ENCODE assay signal across 14 cellular contexts in the genomic region with DNA sequence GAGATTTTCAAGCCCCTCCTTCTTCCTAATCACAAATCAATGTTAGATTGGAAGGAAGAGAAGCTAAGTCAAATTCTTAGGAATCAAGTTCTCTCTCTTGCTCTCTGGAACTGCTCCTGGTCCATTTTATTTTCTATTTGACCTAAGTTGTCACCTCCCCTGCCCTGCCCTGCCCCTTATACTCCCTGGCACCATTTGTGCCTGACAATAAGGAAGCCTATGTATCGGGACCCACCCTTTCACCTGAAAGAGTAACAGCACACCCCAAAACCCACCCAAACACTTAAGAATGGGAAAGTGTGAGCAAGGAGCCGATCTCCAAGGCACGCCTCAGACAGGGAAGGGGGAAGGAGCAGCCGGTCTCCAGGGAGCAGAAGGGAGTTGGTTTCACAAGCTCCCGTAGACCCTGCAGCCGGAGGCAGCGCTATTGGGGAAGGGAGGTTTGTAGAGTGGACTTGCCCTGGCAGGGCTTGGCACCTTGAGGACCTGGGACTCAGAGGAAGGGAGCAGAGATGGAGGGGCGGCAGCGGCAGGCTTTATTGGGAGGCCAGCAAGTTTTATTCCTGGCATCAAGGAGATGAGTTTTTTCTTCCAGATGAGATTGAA. TPM values are rescaled to one million over a fixed set of nuclear protein-coding genes. Genes with fewer than 3 reads are reported as not detected.
A peak's percentile ranks its signal among the peaks of the same experiment; 100 is the strongest.
DNase-seq lines count a peak whose midpoint lies in the region; ATAC-seq and TF ChIP-seq lines count a peak whose summit lies in the region.
"Had no signal": no experiment of that assay in that cellular context is flagged by ENCODE, and none has a peak within 500 bp of the region (broad histone marks: within the 10 kb centered on the region; RNA-seq: fewer than 3 reads in every experiment).

No MANE protein-coding gene starts in this region.

- H3K4me1 Mint-ChIP-seq in GM23338 = peaks cover 26% of the 10 kb centered on the region
- H3K4me1 Mint-ChIP-seq in CD4-positive, alpha-beta T cell (ENCODE audit: low read depth) = no peaks in the 10 kb centered on the region
- H3K4me1 Mint-ChIP-seq: activated CD4-positive, alpha-beta T cell treated with anti-CD3 and anti-CD28 coated beads for 36 hours; CD4-positive, CD25-positive, alpha-beta regulatory T cell; central memory CD8-positive, alpha-beta T cell had no signal

- peak overlapping the region in 3 of 5 donors; percentile 21 to 66 (median 40) for H3K9ac ChIP-seq in subcutaneous abdominal adipose tissue (ENCODE audit: low read length in 5 of 5)

- H3K27me3 Mint-ChIP-seq in GM23338 (ENCODE audit: insufficient read depth, low read depth, poor library complexity) = peaks cover 7% of the 10 kb centered on the region
- peaks cover 12% of the 10 kb centered on the region for H3K27me3 Mint-ChIP-seq in CD4-positive, alpha-beta T cell

- no peaks in the 10 kb centered on the region for H3F3A ChIP-seq in GM23338 (replicated peaks; ENCODE audit: low read depth)

- H3K4me1 ChIP-seq in GM23338 (ENCODE audit: insufficient read depth) (peaks cover 20% of the 10 kb centered on the region), lower lobe of right lung (peaks cover 24% of the 10 kb centered on the region), subcutaneous abdominal adipose tissue (ENCODE audit: control insufficient read depth in 5 of 5, insufficient read depth in 5 of 5, low read length in 5 of 5) (peaks cover 3 to 32% (median 28%) of the 10 kb centered on the region in 5 donors)

- peak overlapping the region; percentile 2; the same call in 1 of the 3 replicates for H3K4me3 Mint-ChIP-seq in GM23338
- no peak overlapping the region for H3K4me3 Mint-ChIP-seq in CD4-positive, alpha-beta T cell
- H3K4me3 Mint-ChIP-seq: activated CD4-positive, alpha-beta T cell treated with anti-CD3 and anti-CD28 coated beads for 36 hours; CD4-positive, CD25-positive, alpha-beta regulatory T cell; central memory CD8-positive, alpha-beta T cell had no signal

- no peak overlapping the region for H3K4me2 ChIP-seq in GM23338

- ATAC-seq in GM23338 (peak; percentile 74), lower lobe of right lung (no peak)
- no peak for ATAC-seq in CD4-positive, alpha-beta T cell (ENCODE audit: poor library complexity)
- ATAC-seq: activated CD4-positive, alpha-beta T cell treated with anti-CD3 and anti-CD28 coated beads for 36 hours; SK-N-SH treated with all-trans-retinoic acid at 6 μM for 48 hours had no signal

- no peaks in the 10 kb centered on the region for H4K20me1 ChIP-seq in GM23338 (replicated peaks; ENCODE audit: insufficient read depth)

- H3K79me2 ChIP-seq in GM23338 (replicated peaks; ENCODE audit: insufficient read depth) = no peaks in the 10 kb centered on the region

- DNase-seq in GM23338 (ENCODE audit: low spot score) = peak; percentile 18
- DNase-seq in dorsolateral prefrontal cortex = peak in 1 of 10 donors; percentile 47
- DNase-seq in lower lobe of right lung = no peak
- DNase-seq in CD4-positive, alpha-beta T cell = no peak
- DNase-seq in activated T-cell treated with anti-CD3 and anti-CD28 coated beads for 4 hours = no peak
- no peak for DNase-seq in iPS-NIHi7 (ENCODE audit: extremely low spot score)
- no peak for DNase-seq in germinal center (ENCODE audit: low spot score)
- DNase-seq: activated CD4-positive, alpha-beta T cell treated with anti-CD3 and anti-CD28 coated beads for 36 hours; CD4-positive, CD25-positive, alpha-beta regulatory T cell; NCI-H748 treated with DMSO at 0.1 percent for 48 hours had no signal

- no peaks in the 10 kb centered on the region for H3K36me3 Mint-ChIP-seq in GM23338 (ENCODE audit: low read depth)
- H3K36me3 Mint-ChIP-seq in CD4-positive, alpha-beta T cell (ENCODE audit: low read depth) = no peaks in the 10 kb centered on the region
- H3K36me3 Mint-ChIP-seq: CD4-positive, CD25-positive, alpha-beta regulatory T cell had no signal

- H3K27ac ChIP-seq in GM23338 (ENCODE audit: low read depth) (no peak overlapping the region), dorsolateral prefrontal cortex (peak overlapping the region in 44 of 59 donors; percentile 10 to 98 (median 92)), lower lobe of right lung (peak overlapping the region; percentile 11), subcutaneous abdominal adipose tissue (ENCODE audit: low read depth, low read length) (no peak overlapping the region)
- no peak overlapping the region for H3K27ac ChIP-seq in CD4-positive, alpha-beta T cell (ENCODE audit: low read depth, low read length)

- TF ChIP-seq CTCF in GM23338 (conservative IDR thresholded peaks at IDR 0.05; ENCODE audit: low read depth in 2 of 2) (no peak), dorsolateral prefrontal cortex (IDR thresholded peaks at IDR 0.05 in 54 of 56, conservative IDR thresholded peaks at IDR 0.05 in 2 of 56; ENCODE audit: low read depth in 1 of 56, partially characterized antibody in 56 of 56) (no peak), lower lobe of right lung (IDR thresholded peaks at IDR 0.05) (no peak)
- no peak for TF ChIP-seq CTCF in CD4-positive, alpha-beta T cell (IDR thresholded peaks at IDR 0.05)

- H2AFZ ChIP-seq in GM23338 = peak overlapping the region; percentile 96

- no peaks in the 10 kb centered on the region for H3K9me3 Mint-ChIP-seq in GM23338
- no peaks in the 10 kb centered on the region for H3K9me3 Mint-ChIP-seq in CD4-positive, alpha-beta T cell
- H3K9me3 Mint-ChIP-seq: CD4-positive, CD25-positive, alpha-beta regulatory T cell; central memory CD8-positive, alpha-beta T cell had no signal

- CTCF ChIA-PET in CD4-positive, alpha-beta T cell (lab: Charles Lee) = no interaction called here

- H3K4me3 ChIP-seq in GM23338 (no peak overlapping the region), dorsolateral prefrontal cortex (peak overlapping the region in 52 of 59 donors; percentile 1 to 61 (median 32)), lower lobe of right lung (peak overlapping the region; percentile 28), subcutaneous abdominal adipose tissue (ENCODE audit: low read depth in 1 of 5, low read length in 5 of 5) (peak overlapping the region; percentile 46 to 78 (median 48))

- H3K27me3 ChIP-seq in GM23338 (ENCODE audit: insufficient read depth) (no peaks in the 10 kb centered on the region), dorsolateral prefrontal cortex (no peaks in the 10 kb centered on the region), lower lobe of right lung (ENCODE audit: low read depth) (no peaks in the 10 kb centered on the region), subcutaneous abdominal adipose tissue (ENCODE audit: control insufficient read depth in 5 of 5, insufficient read depth in 4 of 5, low read length in 5 of 5) (no peaks in the 10 kb centered on the region)
- H3K27me3 ChIP-seq in CD4-positive, alpha-beta T cell (ENCODE audit: control insufficient read depth, insufficient read depth, low read length) = no peaks in the 10 kb centered on the region

- POLR2A ChIA-PET in CD4-positive, alpha-beta T cell (lab: Charles Lee) = no interaction called here

- H3K36me3 ChIP-seq in GM23338 (ENCODE audit: insufficient read depth) (no peaks in the 10 kb centered on the region), lower lobe of right lung (no peaks in the 10 kb centered on the region), subcutaneous abdominal adipose tissue (ENCODE audit: control insufficient read depth in 5 of 5, insufficient read depth in 5 of 5, low read length in 5 of 5) (no peaks in the 10 kb centered on the region)

- intact Hi-C loops in dorsolateral prefrontal cortex (cut with DNase I) (loop anchor here in 1 of 2 donors (2.0 kb wide), 1 partner anchor 13 kb away; no protein-coding TSS in a partner anchor), lower lobe of right lung (cut with DNase I) (no loop called here)
- intact Hi-C loops in CD4-positive, alpha-beta T cell (cut with DNase I, micrococcal nuclease) = no loop called here

- peaks cover 4% of the 10 kb centered on the region; the same call in 1 of the 2 replicates for H3K9me2 ChIP-seq in GM23338 (ENCODE audit: insufficient read depth)

- H3K9me3 ChIP-seq in lower lobe of right lung = no peaks in the 10 kb centered on the region
- peaks cover 0 to 3% (median 0%) of the 10 kb centered on the region in 5 donors for H3K9me3 ChIP-seq in subcutaneous abdominal adipose tissue (ENCODE audit: control insufficient read depth in 5 of 5, low read length in 5 of 5)
- H3K9me3 ChIP-seq in CD4-positive, alpha-beta T cell (ENCODE audit: control insufficient read depth, low read length) = no peaks in the 10 kb centered on the region

- H3K27ac Mint-ChIP-seq in GM23338 = no peak overlapping the region
- no peak overlapping the region for H3K27ac Mint-ChIP-seq in CD4-positive, alpha-beta T cell
- H3K27ac Mint-ChIP-seq: activated CD4-positive, alpha-beta T cell treated with anti-CD3 and anti-CD28 coated beads for 36 hours had no signal

TF ChIP-seq in GM23338, 12 proteins besides CTCF, POLR2A, EP300 and RAD21 (continues in another document):
- no peak for TF ChIP-seq ZNF331 (CRISPR knock-in tag; IDR thresholded peaks at IDR 0.05; ENCODE audit: low read depth)
- TF ChIP-seq JUNB (IDR thresholded peaks at IDR 0.05; ENCODE audit: unreplicated experiment) = no peak
- TF ChIP-seq NANOG (IDR thresholded peaks at IDR 0.05; ENCODE audit: borderline replicate concordance) = no peak
- no peak for TF ChIP-seq POLR2AphosphoS5 (IDR thresholded peaks at IDR 0.05; ENCODE audit: low read depth)
- TF ChIP-seq EZH2 (IDR thresholded peaks at IDR 0.05; ENCODE audit: low read depth, unreplicated experiment) = no peak
- TF ChIP-seq CREB1 (CRISPR knock-in tag; IDR thresholded peaks at IDR 0.05; ENCODE audit: low read depth) = no peak

RNA-seq across cellular contexts. Expression of a gene that starts 1.6 kb away (rescaled TPM):
- total RNA-seq in GM23338 (2014; rRNA removed; shearing (Covaris generic)) = not detected in 2 replicates
- polyA plus RNA-seq in GM23338 (2016; fragmentation: Nextera tagmentation; extraction: Ambion mirVana) = not detected in 2 replicates
- total RNA-seq in dorsolateral prefrontal cortex (not detected), lower lobe of right lung (not detected)
- not detected for total RNA-seq in CD4-positive, alpha-beta T cell
- total RNA-seq: activated CD4-positive, alpha-beta T cell treated with anti-CD3 and anti-CD28 coated beads for 36 hours; CD4-positive, CD25-positive, alpha-beta regulatory T cell; lung microvascular endothelial cell had no signal
- polyA plus RNA-seq: CD4-positive, CD25-positive, alpha-beta regulatory T cell had no signal

RNA-seq across cellular contexts. Expression of a gene that starts 15.1 kb away (rescaled TPM):
- total RNA-seq in GM23338 (2014; rRNA removed; shearing (Covaris generic)) = 22.2 and 31.6 TPM in 2 replicates
- polyA plus RNA-seq in GM23338 (2016; fragmentation: Nextera tagmentation; extraction: Ambion mirVana) = 4.6 and 5.3 TPM in 2 replicates
- total RNA-seq in dorsolateral prefrontal cortex (10 to 100 TPM; 25.7 to 56.1 (median 41.1) TPM), lower lobe of right lung (28.9 TPM)
- 10 to 100 TPM; 10.1 to 10.4 TPM for total RNA-seq in CD4-positive, alpha-beta T cell

Comparison
In these comparisons a context has a peak if more than half of its experiments do, and no peak if none do; other contexts are left out.
1. H3K27ac ChIP-seq: peak in dorsolateral prefrontal cortex (44 of 59) and lower lobe of right lung (single experiment); none in GM23338 (single experiment), subcutaneous abdominal adipose tissue (single experiment) and CD4-positive, alpha-beta T cell (single experiment).